ENCODE assay signal across 27 cellular contexts in genomic region chr5:97931829-97932228, GRCh38.
DNase-seq lines count a peak whose midpoint lies in the region; TF ChIP-seq lines count a peak whose summit lies in the region.
"Had no signal": no experiment of that assay in that cellular context is flagged by ENCODE, and none has a peak within 500 bp of the region (broad histone marks: within the 10 kb centered on the region; RNA-seq: fewer than 3 reads in every experiment).

No MANE protein-coding gene starts in this region.

- H3K36me3 ChIP-seq in neural cell (ENCODE audit: insufficient read depth, low read length) = no peaks in the 10 kb centered on the region
- H3K36me3 ChIP-seq: BE2C; BLaER1; BLaER1 treated with 17β-estradiol and CSF1 and Interleukin-3, amounts not matched to agents 10 nM and 100 nM had no signal

- H3K9me2 ChIP-seq in neural cell (ENCODE audit: insufficient read depth, low read length) = no peaks in the 10 kb centered on the region

- no peak overlapping the region for H3K9ac ChIP-seq in neural cell (ENCODE audit: low read length)
- H3K9ac ChIP-seq: BLaER1; BLaER1 treated with 17β-estradiol and CSF1 and Interleukin-3, amounts not matched to agents 10 nM and 100 nM had no signal

- H3K79me2 ChIP-seq in neural cell (replicated peaks; ENCODE audit: insufficient read depth, low read length) = no peaks in the 10 kb centered on the region

- peak overlapping the region; percentile 17 for H3K4me3 ChIP-seq in neural cell (ENCODE audit: low read length)
- H3K4me3 ChIP-seq: A549; BLaER1; BLaER1 treated with 17β-estradiol and CSF1 and Interleukin-3, amounts not matched to agents 10 nM and 100 nM had no signal

- H3K27ac ChIP-seq in neural cell (ENCODE audit: low read length) = peak overlapping the region; percentile 84
- H3K27ac ChIP-seq: 22Rv1; A549; BLaER1; BLaER1 treated with 17β-estradiol and CSF1 and Interleukin-3, amounts not matched to agents 10 nM and 100 nM; C4-2B had no signal

- DNase-seq in NCI-H526 treated with DMSO at 0.1 percent for 48 hours (lab: John Stamatoyannopoulos, UW) = no peak
- DNase-seq: 8988T; ACHN; AML-193; BE2C; C1 segment of cervical spinal cord; Caco-2; Calu3; CD4-positive, alpha-beta memory T cell; CD4-positive, alpha-beta T cell; CD4-positive, CD25-positive, alpha-beta regulatory T cell; CD8-positive, alpha-beta memory T cell; CD8-positive, alpha-beta T cell; COR-L47; DMS 273 treated with DMSO at 0.1 percent for 48 hours; DMS153; DMS53; DMS79; DMS79 treated with DMSO at 0.1 percent for 48 hours; DND-41; EL had no signal

- no peak for TF ChIP-seq RAD21 in neural cell (conservative IDR thresholded peaks at IDR 0.05)

- no peak overlapping the region for H2AFZ ChIP-seq in neural cell (ENCODE audit: low read depth, low read length)

- peak; percentile 94 for TF ChIP-seq EP300 in neural cell (conservative IDR thresholded peaks at IDR 0.05; ENCODE audit: poor library complexity, severe bottlenecking)

- no peak for TF ChIP-seq CTCF in neural cell (IDR thresholded peaks at IDR 0.05; ENCODE audit: poor library complexity, severe bottlenecking)

- H4K20me1 ChIP-seq in neural cell (ENCODE audit: insufficient read depth) = no peaks in the 10 kb centered on the region
- H4K20me1 ChIP-seq: BLaER1; BLaER1 treated with 17β-estradiol and CSF1 and Interleukin-3, amounts not matched to agents 10 nM and 100 nM had no signal

- no peaks in the 10 kb centered on the region for H3K9me3 ChIP-seq in neural cell (ENCODE audit: low read length)
- H3K9me3 ChIP-seq: A549; BE2C; BLaER1; BLaER1 treated with 17β-estradiol and CSF1 and Interleukin-3, amounts not matched to agents 10 nM and 100 nM; Caco-2 had no signal

- no peaks in the 10 kb centered on the region for H3K27me3 ChIP-seq in neural cell (ENCODE audit: insufficient read depth, low read depth, low read length)
- H3K27me3 ChIP-seq: BE2C; BLaER1; BLaER1 treated with 17β-estradiol and CSF1 and Interleukin-3, amounts not matched to agents 10 nM and 100 nM had no signal

- peaks cover 10% of the 10 kb centered on the region for H3F3A ChIP-seq in neural cell (ENCODE audit: insufficient read depth, low read length, poor library complexity, severe bottlenecking)

- H3K4me2 ChIP-seq in neural cell (ENCODE audit: low read length) = peak overlapping the region; percentile 71
- H3K4me2 ChIP-seq: A549; BLaER1; BLaER1 treated with 17β-estradiol and CSF1 and Interleukin-3, amounts not matched to agents 10 nM and 100 nM had no signal

TF ChIP-seq in neural cell, 6 proteins besides CTCF, POLR2A, EP300 and RAD21:
- TF ChIP-seq POLR2AphosphoS5 (IDR thresholded peaks at IDR 0.05) (peak; percentile 84), EZH2 (IDR thresholded peaks at IDR 0.05; ENCODE audit: borderline replicate concordance, insufficient read depth, low read length, poor library complexity, severe bottlenecking) (no peak), REST (IDR thresholded peaks at IDR 0.05; ENCODE audit: borderline replicate concordance) (peak; percentile 33)
TF ChIP-seq in neural cell: peak in this region for 2.
